In the genomic region with DNA sequence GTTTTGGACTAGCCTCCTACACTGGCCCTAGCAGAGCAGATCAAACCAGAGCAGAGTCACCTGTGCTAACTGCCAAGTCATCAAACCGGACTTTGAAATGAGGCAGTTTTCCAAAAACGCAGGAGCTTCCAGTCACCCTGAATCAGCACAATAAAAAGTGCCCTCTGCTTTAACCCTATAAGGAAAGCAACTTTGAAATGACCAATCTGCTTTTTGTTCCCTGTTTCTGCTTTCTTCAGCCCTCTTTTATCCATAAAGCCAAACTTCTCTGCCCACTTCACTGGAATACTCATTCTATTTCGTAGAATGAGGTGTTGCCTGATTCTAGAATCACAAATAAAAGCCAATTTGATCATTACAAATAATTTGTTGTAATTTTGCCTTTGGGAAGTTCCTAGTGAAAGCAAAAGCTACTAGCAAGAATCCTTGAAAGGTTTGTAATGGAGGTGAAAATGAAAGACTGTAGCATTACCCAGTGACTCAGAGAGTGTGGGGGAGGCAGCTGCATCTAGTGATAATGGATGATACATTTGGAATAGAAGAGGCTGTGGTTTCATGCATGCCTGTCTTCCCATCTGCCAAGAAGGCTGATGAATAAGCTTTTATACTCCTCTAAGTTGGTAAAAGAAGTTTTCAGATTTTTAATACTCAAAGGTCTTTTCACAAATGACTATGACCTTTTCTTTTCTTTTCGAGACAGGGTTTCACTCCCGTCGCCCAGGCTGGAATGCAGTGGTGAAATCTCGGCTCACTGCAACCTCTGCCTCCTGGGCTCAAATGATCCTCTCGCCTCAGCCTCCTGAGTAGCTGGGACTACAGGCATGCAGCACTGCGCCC, we compare ENCODE assay signal across 8 cellular contexts. TPM values are rescaled to one million over a fixed set of nuclear protein-coding genes. Genes with fewer than 3 reads are reported as not detected.
DNase-seq lines count a peak whose midpoint lies in the region; ATAC-seq and TF ChIP-seq lines count a peak whose summit lies in the region.

No MANE protein-coding gene starts in this region.

- intact Hi-C loops in uterus (cut with DNase I; ENCODE audit: low total_unique reads) = no loop called here

- H3K4me2 ChIP-seq in MM.1S (ENCODE audit: low read depth, low read length) = peak overlapping the region; percentile 55

- H3K79me2 ChIP-seq in MM.1S (ENCODE audit: low read length) = no peaks in the 10 kb centered on the region

- no peaks in the 10 kb centered on the region for H3K9me2 ChIP-seq in MM.1S (replicated peaks; ENCODE audit: insufficient read depth, low read length)

- H3K4me3 ChIP-seq in AG10803 (ENCODE audit: low read length) = peak overlapping the region; percentile 15
- no peak overlapping the region for H3K4me3 ChIP-seq in MM.1S (ENCODE audit: low read length)
- H3K4me3 ChIP-seq in coronary artery = no peak overlapping the region
- no peak overlapping the region for H3K4me3 ChIP-seq in uterus

- DNase-seq in AG10803 (ENCODE audit: low read depth) (peak; percentile 94), MM.1S (peak; percentile 68), coronary artery (ENCODE audit: low spot score) (no peak), mucosa of gallbladder (ENCODE audit: low spot score) (peak; percentile 62), uterus (peak; percentile 74 to 90), substantia nigra (lab: John Stamatoyannopoulos, UW) (no peak)
- DNase-seq in activated CD8-positive, alpha-beta memory T cell treated with anti-CD3 and anti-CD28 coated beads, Interleukin-2, amount 50 U/mL, for 48 hours = no peak

- H3K4me1 ChIP-seq in MM.1S (ENCODE audit: low read length) (peaks cover 15% of the 10 kb centered on the region), uterus (peaks cover 0 to 20% of the 10 kb centered on the region in 2 donors)

- H3F3A ChIP-seq in MM.1S (ENCODE audit: insufficient read depth, low read length) = peaks cover 10% of the 10 kb centered on the region

- no peaks in the 10 kb centered on the region for H3K36me3 ChIP-seq in MM.1S (replicated peaks; ENCODE audit: insufficient read depth, low read length)
- H3K36me3 ChIP-seq in uterus = no peaks in the 10 kb centered on the region

- H3K27ac ChIP-seq in MM.1S (ENCODE audit: low read length) (peak overlapping the region; percentile 44; the same call in 1 of the 2 replicates), coronary artery (peak overlapping the region; percentile 47 to 71), uterus (peak overlapping the region; percentile 77), substantia nigra (ENCODE audit: low read depth, low read length, poor library complexity, severe bottlenecking) (no peak overlapping the region)

- H3K9me3 ChIP-seq in MM.1S (replicated peaks; ENCODE audit: insufficient read depth, low read length) (no peaks in the 10 kb centered on the region), uterus (no peaks in the 10 kb centered on the region)

- TF ChIP-seq CTCF in AG10803 (conservative IDR thresholded peaks at IDR 0.05; ENCODE audit: low read length) (no peak), MM.1S (IDR thresholded peaks at IDR 0.05; ENCODE audit: low read length) (no peak), coronary artery (IDR thresholded peaks at IDR 0.05) (no peak), uterus (IDR thresholded peaks at IDR 0.05) (no peak)

- H3K9ac ChIP-seq in MM.1S (ENCODE audit: low read length) = no peak overlapping the region; the same call in 1 of the 2 replicates

- no peaks in the 10 kb centered on the region for H4K20me1 ChIP-seq in MM.1S (ENCODE audit: insufficient read depth, low read length)

- no peak for TF ChIP-seq POLR2A in uterus (IDR thresholded peaks at IDR 0.05)

- peak overlapping the region; percentile 54 for H2AFZ ChIP-seq in MM.1S (ENCODE audit: low read length)

- ATAC-seq in HG03520 (IDR thresholded peaks at IDR 0.05; ENCODE audit: unreplicated experiment) = no peak

- H3K27me3 ChIP-seq in MM.1S (replicated peaks; ENCODE audit: insufficient read depth, low read length) (no peaks in the 10 kb centered on the region), uterus (no peaks in the 10 kb centered on the region)

RNA-seq across cellular contexts. Expression of gene SPAAR, which starts 14.9 kb away (rescaled TPM):
- 0.83 TPM for total RNA-seq in mucosa of gallbladder
- 10 to 100 TPM in 1 of 4 donors, 1 to 10 TPM in 1, under 1 TPM in 2; 0.29 to 11.7 (median 2.3) TPM for total RNA-seq in uterus

RNA-seq across cellular contexts. Expression of gene HRCT1, which starts 18.1 kb away (rescaled TPM):
- 2.0 TPM for total RNA-seq in mucosa of gallbladder
- 10 to 100 TPM in 1 of 4 donors, 1 to 10 TPM in 1, under 1 TPM in 1, not detected in 1; 0.59 to 10.1 (median 1.4) TPM for total RNA-seq in uterus

RNA-seq across cellular contexts. Expression of gene OR2S2, which starts 33.8 kb away (rescaled TPM):
- not detected for total RNA-seq in mucosa of gallbladder
- not detected for total RNA-seq in uterus

RNA-seq across cellular contexts. Expression of gene OR13J1, which starts 53.9 kb away (rescaled TPM):
- total RNA-seq in mucosa of gallbladder = not detected
- not detected for total RNA-seq in uterus

Comparison
In these comparisons a context has a peak if more than half of its experiments do, and no peak if none do; other contexts are left out.
1. DNase-seq: peak in AG10803 (single experiment), MM.1S (single experiment), mucosa of gallbladder (single experiment) and uterus (2 of 2); none in coronary artery (single experiment), substantia nigra (0 of 49) and activated CD8-positive, alpha-beta memory T cell treated with anti-CD3 and anti-CD28 coated beads, Interleukin-2, amount 50 U/mL, for 48 hours (single experiment).